34 cellular contexts compared by ENCODE assay signal in genomic region chr4:107589269-107589668, GRCh38.
"Had no signal": no experiment of that assay in that cellular context is flagged by ENCODE, and none has a peak within 500 bp of the region (broad histone marks: within the 10 kb centered on the region; RNA-seq: fewer than 3 reads in every experiment).

No MANE protein-coding gene starts in this region.

- H3K9ac ChIP-seq: KMS-11 had no signal

- DNase-seq: Karpas-422, Kasumi-1, MG63, MM.1S, MV-4-11, NCI-H1048, NCI-H1092, NCI-H1092 treated with DMSO at 0.1 percent for 48 hours, NCI-H1105, NCI-H1105 treated with DMSO at 0.1 percent for 48 hours, NCI-H1417, NCI-H1417 treated with DMSO at 0.1 percent for 48 hours, NCI-H1436, NCI-H1436 treated with DMSO at 0.1 percent for 48 hours, NCI-H146, NCI-H1694, NCI-H1694 treated with DMSO at 0.1 percent for 48 hours, NCI-H187, NCI-H187 treated with DMSO at 0.1 percent for 48 hours, NCI-H1930, NCI-H2029, NCI-H2029 treated with DMSO at 0.1 percent for 48 hours, NCI-H2081, NCI-H2081 treated with DMSO at 0.1 percent for 48 hours, NCI-H2107, NCI-H2171, NCI-H2171 treated with DMSO at 0.1 percent for 48 hours, NCI-H2227 treated with DMSO at 0.1 percent for 48 hours, NCI-H226, NCI-H345, NCI-H446, NCI-H446 treated with DMSO at 0.1 percent for 48 hours, NCI-H510A had no signal

- H3K36me3 ChIP-seq: MG63 had no signal

- H3K4me2 ChIP-seq: KMS-11 had no signal

- H3K9me3 ChIP-seq: MG63 had no signal

- H3K27ac ChIP-seq: KMS-11 had no signal

- H3K27me3 ChIP-seq: MG63 had no signal

- H3K4me3 ChIP-seq: MG63 had no signal
